In the genomic region with DNA sequence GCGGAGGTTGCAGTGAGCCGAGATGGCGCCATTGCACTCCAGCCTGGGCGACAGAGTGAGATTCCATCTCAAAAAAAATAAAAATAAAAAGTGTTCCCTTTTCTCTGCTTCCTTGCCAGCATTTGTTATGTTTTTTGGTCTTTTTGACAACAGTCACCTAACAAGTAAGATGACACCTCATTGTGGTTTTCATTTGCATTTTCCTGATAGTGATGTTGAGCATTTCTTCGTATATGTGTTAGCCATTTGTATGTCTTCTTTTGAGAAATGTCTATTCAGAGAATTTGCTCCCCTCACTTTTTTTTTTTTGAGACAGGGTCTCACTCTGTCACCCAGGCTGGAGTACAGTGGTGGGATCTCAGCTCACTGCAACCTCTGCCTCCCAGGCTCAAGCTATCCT, we compare ENCODE assay signal across 7 cellular contexts. TPM values are rescaled to one million over a fixed set of nuclear protein-coding genes. Genes with fewer than 3 reads are reported as not detected.
DNase-seq lines count a peak whose midpoint lies in the region; ATAC-seq and TF ChIP-seq lines count a peak whose summit lies in the region.
"Not testable (repeated sequence)": the region's sequence is repeated elsewhere in the genome, so short reads cannot be mapped to it uniquely, and the experiment has no call there.

No MANE protein-coding gene starts in this region.

- H3K4me1 Mint-ChIP-seq in CD8-positive, alpha-beta T cell (ENCODE audit: low read depth) = peaks cover 51% of the 10 kb centered on the region
- peaks cover 62% of the 10 kb centered on the region for H3K4me1 Mint-ChIP-seq in activated CD4-positive, alpha-beta memory T cell treated with anti-CD3 and anti-CD28 coated beads for 36 hours (ENCODE audit: low read depth)
- H3K4me1 Mint-ChIP-seq in activated T-cell treated with anti-CD3 and anti-CD28 coated beads, Interleukin-2, amount 50 U/mL, for 4 hours (ENCODE audit: low read depth) = peaks cover 52% of the 10 kb centered on the region
- peaks cover 30% of the 10 kb centered on the region for H3K4me1 Mint-ChIP-seq in activated naive CD4-positive, alpha-beta T cell treated with anti-CD3 and anti-CD28 coated beads, Interleukin-2, amount 10 ng/mL, durations not matched to agents 7 days and 5 days
- H3K4me1 Mint-ChIP-seq in activated naive CD8-positive, alpha-beta T cell treated with anti-CD3 and anti-CD28 coated beads, Interleukin-2, amount 50 U/mL, for 24 hours = peaks cover 81% of the 10 kb centered on the region
- H3K4me1 Mint-ChIP-seq in natural killer cell = peaks cover 28 to 29% of the 10 kb centered on the region in 2 donors

- peak overlapping the region; percentile 27 for H3K27ac Mint-ChIP-seq in CD8-positive, alpha-beta T cell
- H3K27ac Mint-ChIP-seq in activated CD4-positive, alpha-beta memory T cell treated with anti-CD3 and anti-CD28 coated beads for 36 hours = peak overlapping the region; percentile 96
- H3K27ac Mint-ChIP-seq in activated naive CD4-positive, alpha-beta T cell treated with anti-CD3 and anti-CD28 coated beads, Interleukin-2, amount 10 ng/mL, durations not matched to agents 7 days and 5 days = peak overlapping the region; percentile 52
- H3K27ac Mint-ChIP-seq in activated naive CD8-positive, alpha-beta T cell treated with anti-CD3 and anti-CD28 coated beads, Interleukin-2, amount 50 U/mL, for 24 hours = peak overlapping the region; percentile 97
- H3K27ac Mint-ChIP-seq in natural killer cell = peak overlapping the region; percentile 81 to 86

- not testable (repeated sequence) for TF ChIP-seq CTCF in CD8-positive, alpha-beta T cell (IDR thresholded peaks at IDR 0.05); natural killer cell (IDR thresholded peaks at IDR 0.05)

- H3K36me3 ChIP-seq in CD8-positive, alpha-beta T cell (ENCODE audit: insufficient read depth, low read length) = not testable (repeated sequence)

- not testable (repeated sequence) for H3K27me3 Mint-ChIP-seq in CD8-positive, alpha-beta T cell (ENCODE audit: low read depth); activated CD4-positive, alpha-beta memory T cell treated with anti-CD3 and anti-CD28 coated beads for 36 hours; activated T-cell treated with anti-CD3 and anti-CD28 coated beads, Interleukin-2, amount 50 U/mL, for 4 hours (ENCODE audit: low read depth); activated naive CD4-positive, alpha-beta T cell treated with anti-CD3 and anti-CD28 coated beads, Interleukin-2, amount 10 ng/mL, durations not matched to agents 7 days and 5 days; activated naive CD8-positive, alpha-beta T cell treated with anti-CD3 and anti-CD28 coated beads, Interleukin-2, amount 50 U/mL, for 24 hours; natural killer cell (ENCODE audit: low read depth in 2 of 2)

- H3K4me1 ChIP-seq in CD8-positive, alpha-beta T cell (ENCODE audit: insufficient read depth, low read length) = peaks cover 13% of the 10 kb centered on the region

- not testable (repeated sequence) for H3K4me3 ChIP-seq in CD8-positive, alpha-beta T cell (ENCODE audit: low read depth, low read length)

- DNase-seq in CD8-positive, alpha-beta T cell; activated CD4-positive, alpha-beta memory T cell treated with anti-CD3 and anti-CD28 coated beads for 36 hours; activated T-cell treated with anti-CD3 and anti-CD28 coated beads, Interleukin-2, amount 50 U/mL, for 4 hours; activated naive CD4-positive, alpha-beta T cell treated with anti-CD3 and anti-CD28 coated beads, Interleukin-2, amount 10 ng/mL, durations not matched to agents 7 days and 5 days; activated naive CD8-positive, alpha-beta T cell treated with anti-CD3 and anti-CD28 coated beads, Interleukin-2, amount 50 U/mL, for 24 hours; natural killer cell: not testable (repeated sequence)
- peak; percentile 14 for DNase-seq in OCI-M1 (lab: John Stamatoyannopoulos, UW)

- H3K36me3 Mint-ChIP-seq in CD8-positive, alpha-beta T cell = peaks cover 66% of the 10 kb centered on the region
- H3K36me3 Mint-ChIP-seq in activated CD4-positive, alpha-beta memory T cell treated with anti-CD3 and anti-CD28 coated beads for 36 hours = peaks cover 53% of the 10 kb centered on the region
- peaks cover 21% of the 10 kb centered on the region for H3K36me3 Mint-ChIP-seq in activated T-cell treated with anti-CD3 and anti-CD28 coated beads, Interleukin-2, amount 50 U/mL, for 4 hours (ENCODE audit: insufficient read depth)
- peaks cover 38% of the 10 kb centered on the region for H3K36me3 Mint-ChIP-seq in activated naive CD4-positive, alpha-beta T cell treated with anti-CD3 and anti-CD28 coated beads, Interleukin-2, amount 10 ng/mL, durations not matched to agents 7 days and 5 days
- H3K36me3 Mint-ChIP-seq in activated naive CD8-positive, alpha-beta T cell treated with anti-CD3 and anti-CD28 coated beads, Interleukin-2, amount 50 U/mL, for 24 hours (ENCODE audit: low read depth) = peaks cover 68% of the 10 kb centered on the region
- not testable (repeated sequence) for H3K36me3 Mint-ChIP-seq in natural killer cell

- intact Hi-C loops in CD8-positive, alpha-beta T cell (cut with DNase I, micrococcal nuclease) = not testable (repeated sequence)
- intact Hi-C loops in activated CD4-positive, alpha-beta memory T cell treated with anti-CD3 and anti-CD28 coated beads for 36 hours (cut with micrococcal nuclease) = loop anchor here (1.0 kb wide), 1 partner anchor 28 kb away; a partner anchor contains a TSS
- intact Hi-C loops in natural killer cell (cut with micrococcal nuclease) = loop anchor here (2.0 kb wide), 1 partner anchor 71 kb away; no protein-coding TSS in a partner anchor

- CTCF ChIA-PET in CD8-positive, alpha-beta T cell (lab: Charles Lee) = interaction anchor here (0.6 to 0.7 kb wide), 3 partner anchors 10 to 130 kb away, joined by 3 read pairs; no protein-coding TSS in a partner anchor
- CTCF ChIA-PET in activated CD4-positive, alpha-beta memory T cell treated with anti-CD3 and anti-CD28 coated beads for 36 hours (lab: Charles Lee) = interaction anchor here (0.8 kb wide), 1 partner anchor 147 kb away, joined by 3 read pairs; no protein-coding TSS in a partner anchor
- CTCF ChIA-PET in activated naive CD4-positive, alpha-beta T cell treated with anti-CD3 and anti-CD28 coated beads, Interleukin-2, amount 10 ng/mL, durations not matched to agents 7 days and 5 days (lab: Charles Lee) = not testable (repeated sequence)

- not testable (repeated sequence) for H3K9me3 Mint-ChIP-seq in CD8-positive, alpha-beta T cell; activated CD4-positive, alpha-beta memory T cell treated with anti-CD3 and anti-CD28 coated beads for 36 hours; activated T-cell treated with anti-CD3 and anti-CD28 coated beads, Interleukin-2, amount 50 U/mL, for 4 hours; activated naive CD4-positive, alpha-beta T cell treated with anti-CD3 and anti-CD28 coated beads, Interleukin-2, amount 10 ng/mL, durations not matched to agents 7 days and 5 days; activated naive CD8-positive, alpha-beta T cell treated with anti-CD3 and anti-CD28 coated beads, Interleukin-2, amount 50 U/mL, for 24 hours; natural killer cell

- H3K4me3 Mint-ChIP-seq in CD8-positive, alpha-beta T cell = peak overlapping the region; percentile 16
- H3K4me3 Mint-ChIP-seq in activated CD4-positive, alpha-beta memory T cell treated with anti-CD3 and anti-CD28 coated beads for 36 hours = peak overlapping the region; percentile 37
- H3K4me3 Mint-ChIP-seq in activated T-cell treated with anti-CD3 and anti-CD28 coated beads, Interleukin-2, amount 50 U/mL, for 4 hours; activated naive CD4-positive, alpha-beta T cell treated with anti-CD3 and anti-CD28 coated beads, Interleukin-2, amount 10 ng/mL, durations not matched to agents 7 days and 5 days: not testable (repeated sequence)
- H3K4me3 Mint-ChIP-seq in activated naive CD8-positive, alpha-beta T cell treated with anti-CD3 and anti-CD28 coated beads, Interleukin-2, amount 50 U/mL, for 24 hours = peak overlapping the region; percentile 62
- H3K4me3 Mint-ChIP-seq in natural killer cell = peak overlapping the region; percentile 77

- ATAC-seq in CD8-positive, alpha-beta T cell; activated naive CD8-positive, alpha-beta T cell treated with anti-CD3 and anti-CD28 coated beads, Interleukin-2, amount 50 U/mL, for 24 hours: not testable (repeated sequence)
- ATAC-seq in activated T-cell treated with anti-CD3 and anti-CD28 coated beads, Interleukin-2, amount 50 U/mL, for 4 hours = peak; percentile 40 to 44
- ATAC-seq in natural killer cell = peak; percentile 73 to 85 (median 79)

- H3K9me3 ChIP-seq in CD8-positive, alpha-beta T cell (ENCODE audit: low read length) = not testable (repeated sequence)

- not testable (repeated sequence) for H3K27me3 ChIP-seq in CD8-positive, alpha-beta T cell (ENCODE audit: insufficient read depth, low read length)

- not testable (repeated sequence) for H3K27ac ChIP-seq in CD8-positive, alpha-beta T cell (ENCODE audit: low read depth, low read length)

- POLR2A ChIA-PET in CD8-positive, alpha-beta T cell (lab: Charles Lee) = not testable (repeated sequence)
- POLR2A ChIA-PET in activated CD4-positive, alpha-beta memory T cell treated with anti-CD3 and anti-CD28 coated beads for 36 hours (lab: Charles Lee) = interaction anchor here (0.6 kb wide), 2 partner anchors 10 to 21 kb away, joined by 4 read pairs; no protein-coding TSS in a partner anchor

RNA-seq across cellular contexts. Expression of a gene that starts 27.8 kb away (rescaled TPM):
- total RNA-seq in CD8-positive, alpha-beta T cell = 100 to 1,000 TPM; 217 to 235 TPM
- 100 to 1,000 TPM; 227 to 240 TPM for total RNA-seq in activated CD4-positive, alpha-beta memory T cell treated with anti-CD3 and anti-CD28 coated beads for 36 hours
- 10 to 100 TPM; 74.0 to 87.5 (median 77.6) TPM for total RNA-seq in activated T-cell treated with anti-CD3 and anti-CD28 coated beads, Interleukin-2, amount 50 U/mL, for 4 hours
- 100 to 1,000 TPM; 208 to 225 (median 217) TPM for total RNA-seq in natural killer cell

RNA-seq across cellular contexts. Expression of a gene that starts 34.5 kb away (rescaled TPM):
- total RNA-seq in CD8-positive, alpha-beta T cell = 10 to 100 TPM; 12.1 to 14.5 TPM
- total RNA-seq in activated CD4-positive, alpha-beta memory T cell treated with anti-CD3 and anti-CD28 coated beads for 36 hours = 10 to 100 TPM; 39.7 to 43.2 TPM
- 10 to 100 TPM; 40.0 to 47.2 (median 44.1) TPM for total RNA-seq in activated T-cell treated with anti-CD3 and anti-CD28 coated beads, Interleukin-2, amount 50 U/mL, for 4 hours
- total RNA-seq in natural killer cell = 10 to 100 TPM; 31.1 to 41.7 (median 41.2) TPM

Comparison
In these comparisons a context has a peak if more than half of its experiments do, and no peak if none do; other contexts are left out.
1. H3K27ac Mint-ChIP-seq: peak in every context shown above with its lines; median percentile 97 in activated naive CD8-positive, alpha-beta T cell treated with anti-CD3 and anti-CD28 coated beads, Interleukin-2, amount 50 U/mL, for 24 hours; 96 in activated CD4-positive, alpha-beta memory T cell treated with anti-CD3 and anti-CD28 coated beads for 36 hours; 84 in natural killer cell; 52 in activated naive CD4-positive, alpha-beta T cell treated with anti-CD3 and anti-CD28 coated beads, Interleukin-2, amount 10 ng/mL, durations not matched to agents 7 days and 5 days; 27 in CD8-positive, alpha-beta T cell.